In genomic region chr15:92809880-92810361, GRCh38 we compare ENCODE assay signal across 8 cellular contexts.
DNase-seq lines count a peak whose midpoint lies in the region; ATAC-seq, FAIRE-seq and TF ChIP-seq lines count a peak whose summit lies in the region.

No MANE protein-coding gene starts in this region.

- H3K27me3 Mint-ChIP-seq in brain (no peaks in the 10 kb centered on the region), immature natural killer cell (ENCODE audit: low read depth in 3 of 3) (peaks cover 0 to 20% (median 10%) of the 10 kb centered on the region in 3 donors)

- peaks cover 29% of the 10 kb centered on the region for H3K4me1 ChIP-seq in OCI-LY3 (ENCODE audit: low read length)
- H3K4me1 ChIP-seq in small intestine (ENCODE audit: control insufficient read depth in 2 of 2, insufficient read depth in 1 of 2, low read depth in 1 of 2, low read length in 1 of 2), result peaks cover 0 to 2% of the 10 kb centered on the region in 2 donors

- H3K9me3 ChIP-seq in OCI-LY3 (ENCODE audit: insufficient read depth, low read length) (no peaks in the 10 kb centered on the region), small intestine (ENCODE audit: control insufficient read depth, low read depth) (no peaks in the 10 kb centered on the region)

- H3K4me1 Mint-ChIP-seq in brain (peaks cover 59% of the 10 kb centered on the region), immature natural killer cell (peaks cover 25 to 41% of the 10 kb centered on the region in 2 donors)

- H3K4me2 ChIP-seq in OCI-LY3 (ENCODE audit: low read length), result peak overlapping the region; percentile 84

- H3K79me2 ChIP-seq in OCI-LY3 (ENCODE audit: low read length), result peaks cover 9% of the 10 kb centered on the region

- H3K4me3 ChIP-seq in OCI-LY3 (ENCODE audit: low read length) (peak overlapping the region; percentile 79), small intestine (ENCODE audit: low read depth in 1 of 2, low read length in 2 of 2) (peak overlapping the region in 1 of 2 donors; percentile 57)

- ATAC-seq in HG03571 (IDR thresholded peaks at IDR 0.05; ENCODE audit: unreplicated experiment), result no peak
- ATAC-seq in esophagus mucosa, result no peak

- peak overlapping the region; percentile 96 for H3K27ac ChIP-seq in OCI-LY3 (ENCODE audit: low read length)
- H3K27ac ChIP-seq in small intestine (ENCODE audit: low read depth in 1 of 2, low read length in 1 of 2), result peak overlapping the region; percentile 93 to 99

- H2AFZ ChIP-seq in OCI-LY3 (ENCODE audit: low read depth, low read length), result peak overlapping the region; percentile 49; the same call in 1 of the 2 replicates

- in situ Hi-C loops in GM18951 (cut with MboI; ENCODE audit: low sequenced_read_pairs, unreplicated experiment), result no loop called here

- H3K4me3 Mint-ChIP-seq in brain, result peak overlapping the region; percentile 81 to 94 (median 91)
- peak overlapping the region; percentile 85 to 97 (median 95) for H3K4me3 Mint-ChIP-seq in immature natural killer cell

- H3K9me3 Mint-ChIP-seq in brain (peaks cover 6 to 15% (median 8%) of the 10 kb centered on the region in 5 experiments), immature natural killer cell (no peaks in the 10 kb centered on the region)

- TF ChIP-seq CTCF in OCI-LY3 (IDR thresholded peaks at IDR 0.05; ENCODE audit: low read depth, low read length) (no peak), brain (conservative IDR thresholded peaks at IDR 0.05) (no peak)

- peak overlapping the region; percentile 96 for H3K9ac ChIP-seq in OCI-LY3 (ENCODE audit: low read length)

- H3K36me3 ChIP-seq in OCI-LY3 (replicated peaks; ENCODE audit: low read depth, low read length), result no peaks in the 10 kb centered on the region
- no peaks in the 10 kb centered on the region for H3K36me3 ChIP-seq in small intestine (ENCODE audit: control insufficient read depth in 2 of 2, insufficient read depth in 2 of 2, low read length in 2 of 2)

- H3K27me3 ChIP-seq in OCI-LY3 (ENCODE audit: low read depth, low read length) (no peaks in the 10 kb centered on the region), small intestine (ENCODE audit: control insufficient read depth in 2 of 2, insufficient read depth in 2 of 2, low read length in 2 of 2) (no peaks in the 10 kb centered on the region)

- H3K36me3 Mint-ChIP-seq in brain (peaks cover 11% of the 10 kb centered on the region), immature natural killer cell (peaks cover 0 to 4% (median 0%) of the 10 kb centered on the region in 3 donors)

- FAIRE-seq in small intestine (lab: Jason Lieb, UNC), result no peak

- TF ChIP-seq POLR2A in GM18951 (IDR thresholded peaks at IDR 0.05; ENCODE audit: extremely low read depth, insufficient read depth, insufficient read length), result peak; percentile 67

- no peaks in the 10 kb centered on the region for H4K20me1 ChIP-seq in OCI-LY3 (ENCODE audit: insufficient read depth, low read length)

- H3K27ac Mint-ChIP-seq in brain (peak overlapping the region; percentile 97 to 100 (median 99)), immature natural killer cell (peak overlapping the region; percentile 93 to 99 (median 98))

- WGBS in small intestine, 3 donors, result 1 to 5% (median 1%) methylated on average over 12 of the region's 12 CpGs

- peak; percentile 51 to 57 for DNase-seq in AML-193 (lab: John Stamatoyannopoulos, UW)
- DNase-seq in immature natural killer cell, result peak; percentile 38 to 45 (median 41)
- peak; percentile 70 for DNase-seq in small intestine
